Comparison of ENCODE assay signal across 22 cellular contexts in genomic region chr17:44382917-44383316, GRCh38. TPM values are rescaled to one million over a fixed set of nuclear protein-coding genes. Genes with fewer than 3 reads are reported as not detected.
"Had no signal": no experiment of that assay in that cellular context is flagged by ENCODE, and none has a peak within 500 bp of the region (broad histone marks: within the 10 kb centered on the region; RNA-seq: fewer than 3 reads in every experiment).

No MANE protein-coding gene starts in this region.

- FAIRE-seq: HepG2, RCC 7860 had no signal

- H3K4me3 ChIP-seq: MG63, SJSA1, SK-N-MC had no signal

- H3K27ac ChIP-seq: SJSA1, SK-N-MC had no signal

- H3K9me3 ChIP-seq: MG63 had no signal

- H3K36me3 ChIP-seq: MG63, SJSA1 had no signal

- DNase-seq: IMR-90, Karpas-422, KG1, MG63, NCI-H1092, NCI-H1105 treated with DMSO at 0.1 percent for 48 hours, NCI-H1417 treated with DMSO at 0.1 percent for 48 hours, NCI-H146, NCI-H1694 treated with DMSO at 0.1 percent for 48 hours, NCI-H1930, NCI-H2081, NCI-H2107, NCI-H2227 treated with DMSO at 0.1 percent for 48 hours, NCI-H510A, Right ventricle myocardium superior, RPMI8226, SIG-M5 had no signal

RNA-seq across cellular contexts. Expression of gene ITGA2B, which starts 6.5 kb away (rescaled TPM):
- total RNA-seq: HT1080 had no signal
